In genomic region chr11:45988922-45989321, GRCh38 we compare ENCODE assay signal across 28 cellular contexts.
"Had no signal": no experiment of that assay in that cellular context is flagged by ENCODE, and none has a peak within 500 bp of the region (broad histone marks: within the 10 kb centered on the region; RNA-seq: fewer than 3 reads in every experiment).

No MANE protein-coding gene starts in this region.

- H3K27ac ChIP-seq: ascending aorta, body of pancreas, KMS-11, SJSA1 had no signal

- H3K4me1 ChIP-seq: SJSA1 had no signal

- H3K4me2 ChIP-seq: KMS-11 had no signal

- H3K36me3 Mint-ChIP-seq: activated CD4-positive, alpha-beta memory T cell treated with anti-CD3 and anti-CD28 coated beads for 36 hours; activated naive CD4-positive, alpha-beta T cell treated with anti-CD3 and anti-CD28 coated beads, Interleukin-2, amount 50 U/mL, for 72 hours had no signal

- H3K4me3 Mint-ChIP-seq: activated B cell treated with CpG ODN at 0.5 μM for 24 hours; activated CD4-positive, alpha-beta memory T cell treated with anti-CD3 and anti-CD28 coated beads for 36 hours; activated CD4-positive, alpha-beta T cell treated with anti-CD3 and anti-CD28 coated beads, Interleukin-2, amount 10 ng/mL, durations not matched to agents 7 days and 5 days; activated naive CD8-positive, alpha-beta T cell treated with anti-CD3 and anti-CD28 coated beads, Interleukin-2, amount 50 U/mL, for 24 hours; activated T-cell treated with anti-CD3 and anti-CD28 coated beads, Interleukin-2, amount 50 U/mL, for 4 hours; central memory CD8-positive, alpha-beta T cell; T-helper 1 cell treated with Interleukin-12 subunit alpha and Interleukin-12 subunit beta and Interleukin-4 antibody, amounts not matched to agents 30 μg/mL and 1 μg/mL, for 36 hours had no signal

- H3K27me3 ChIP-seq: ascending aorta, body of pancreas, SJSA1 had no signal

- H3K27ac Mint-ChIP-seq: activated B cell treated with CpG ODN at 0.5 μM for 24 hours; activated CD4-positive, alpha-beta memory T cell treated with anti-CD3 and anti-CD28 coated beads for 36 hours; activated CD4-positive, alpha-beta T cell treated with anti-CD3 and anti-CD28 coated beads, Interleukin-2, amount 10 ng/mL, durations not matched to agents 7 days and 5 days; activated naive CD4-positive, alpha-beta T cell treated with anti-CD3 and anti-CD28 coated beads, Interleukin-2, amount 50 U/mL, for 72 hours; activated naive CD8-positive, alpha-beta T cell treated with anti-CD3 and anti-CD28 coated beads, Interleukin-2, amount 50 U/mL, for 24 hours; T-helper 1 cell treated with Interleukin-12 subunit alpha and Interleukin-12 subunit beta and Interleukin-4 antibody, amounts not matched to agents 30 μg/mL and 1 μg/mL, for 36 hours had no signal

- H3K9me3 Mint-ChIP-seq: activated B cell treated with CpG ODN at 0.5 μM for 24 hours; activated CD4-positive, alpha-beta memory T cell treated with anti-CD3 and anti-CD28 coated beads for 36 hours; activated CD4-positive, alpha-beta T cell treated with anti-CD3 and anti-CD28 coated beads, Interleukin-2, amount 10 ng/mL, durations not matched to agents 7 days and 5 days; activated naive CD4-positive, alpha-beta T cell treated with anti-CD3 and anti-CD28 coated beads, Interleukin-2, amount 50 U/mL, for 72 hours; activated naive CD8-positive, alpha-beta T cell treated with anti-CD3 and anti-CD28 coated beads, Interleukin-2, amount 50 U/mL, for 24 hours; activated T-cell treated with anti-CD3 and anti-CD28 coated beads, Interleukin-2, amount 50 U/mL, for 4 hours; central memory CD8-positive, alpha-beta T cell; T-helper 1 cell treated with Interleukin-12 subunit alpha and Interleukin-12 subunit beta and Interleukin-4 antibody, amounts not matched to agents 30 μg/mL and 1 μg/mL, for 36 hours had no signal

- ATAC-seq: activated naive CD4-positive, alpha-beta T cell treated with anti-CD3 and anti-CD28 coated beads, Interleukin-2, amount 50 U/mL, for 72 hours; activated naive CD8-positive, alpha-beta T cell treated with anti-CD3 and anti-CD28 coated beads, Interleukin-2, amount 50 U/mL, for 24 hours; activated T-cell treated with anti-CD3 and anti-CD28 coated beads, Interleukin-2, amount 50 U/mL, for 4 hours; body of pancreas; PC-3; SK-N-SH treated with all-trans-retinoic acid at 6 μM for 48 hours had no signal

- H3K9ac ChIP-seq: KMS-11 had no signal

- DNase-seq: activated B cell treated with CpG ODN at 0.5 μM for 24 hours; activated CD4-positive, alpha-beta memory T cell treated with anti-CD3 and anti-CD28 coated beads for 36 hours; activated CD4-positive, alpha-beta T cell treated with anti-CD3 and anti-CD28 coated beads, Interleukin-2, amount 10 ng/mL, durations not matched to agents 7 days and 5 days; activated CD8-positive, alpha-beta memory T cell treated with anti-CD3 and anti-CD28 coated beads for 24 hours; activated effector memory CD4-positive, alpha-beta T cell treated with anti-CD3 and anti-CD28 coated beads, Interleukin-2, amount 50 U/mL, for 16 hours; activated naive CD4-positive, alpha-beta T cell treated with Interleukin-2 at 50 U/mL for 16 hours; activated naive CD8-positive, alpha-beta T cell treated with anti-CD3 and anti-CD28 coated beads, Interleukin-2, amount 50 U/mL, for 24 hours; activated T-cell treated with anti-CD3 and anti-CD28 coated beads, Interleukin-2, amount 50 U/mL, for 4 hours; amniotic stem cell; body of pancreas; NCI-H1092; NCI-H1417; NCI-H1694; NCI-H2029; NCI-H2107; NCI-H2171 treated with DMSO at 0.1 percent for 48 hours; NCI-H226; NCI-H510A; PC-3; SHP77; T-helper 9 cell had no signal

- H3K27me3 Mint-ChIP-seq: activated B cell treated with CpG ODN at 0.5 μM for 24 hours; activated CD4-positive, alpha-beta memory T cell treated with anti-CD3 and anti-CD28 coated beads for 36 hours; activated CD4-positive, alpha-beta T cell treated with anti-CD3 and anti-CD28 coated beads, Interleukin-2, amount 10 ng/mL, durations not matched to agents 7 days and 5 days; activated naive CD8-positive, alpha-beta T cell treated with anti-CD3 and anti-CD28 coated beads, Interleukin-2, amount 50 U/mL, for 24 hours; central memory CD8-positive, alpha-beta T cell had no signal

- H3K9me3 ChIP-seq: ascending aorta, body of pancreas, SJSA1 had no signal
